Comparison of ENCODE assay signal across 10 cellular contexts in the genomic region with DNA sequence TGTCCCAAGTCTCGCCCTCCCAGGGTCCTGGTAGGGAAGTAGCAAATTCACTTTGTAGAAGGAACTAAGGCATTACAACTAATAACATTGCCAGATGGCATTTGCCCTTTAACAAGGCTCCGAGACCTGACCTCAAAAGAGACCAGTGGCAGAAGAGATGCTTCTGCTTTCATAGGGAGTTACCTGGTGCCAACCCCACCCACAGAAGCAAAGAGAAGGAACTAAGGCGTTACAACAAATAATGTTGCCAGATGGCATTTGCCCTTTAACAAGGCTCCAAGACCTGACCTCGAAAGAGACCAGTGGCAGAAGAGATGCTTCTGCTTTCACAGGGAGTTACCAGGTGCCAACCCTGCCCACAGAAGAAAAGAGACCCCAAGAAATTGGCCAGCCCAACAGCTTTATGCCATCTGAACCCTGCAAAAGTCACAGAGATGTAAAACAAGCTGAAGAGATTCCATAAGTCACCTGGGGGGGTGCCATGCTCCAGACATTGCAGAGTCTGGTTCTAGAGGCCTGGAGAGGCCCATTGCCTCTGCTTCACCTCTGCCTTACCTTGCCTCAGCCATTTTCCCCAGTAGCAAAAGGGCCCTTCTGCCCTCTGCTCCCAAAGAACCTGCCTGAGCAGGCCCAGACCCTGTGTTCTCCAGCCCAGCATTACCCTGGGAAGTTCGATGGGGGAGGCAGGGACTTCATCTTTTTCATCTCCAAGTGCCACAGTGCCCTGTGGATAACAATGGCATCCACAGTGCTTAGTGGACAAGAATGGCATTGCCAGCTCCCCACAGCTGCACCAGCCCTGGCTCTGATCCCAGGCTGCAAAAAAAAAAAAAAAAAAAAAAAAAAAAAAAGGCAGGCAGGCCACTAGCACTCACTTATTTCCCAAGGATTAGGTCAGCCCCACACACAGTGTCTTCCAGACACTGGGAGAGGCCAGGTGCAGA.
DNase-seq lines count a peak whose midpoint lies in the region; TF ChIP-seq lines count a peak whose summit lies in the region.
"Had no signal": no experiment of that assay in that cellular context is flagged by ENCODE, and none has a peak within 500 bp of the region (broad histone marks: within the 10 kb centered on the region; RNA-seq: fewer than 3 reads in every experiment).

No MANE protein-coding gene starts in this region.

- H3K4me3 ChIP-seq in SK-N-SH (ENCODE audit: low read depth in 2 of 2, low read length in 1 of 2), result no peak overlapping the region

- H3K9me3 ChIP-seq in SK-N-SH, result no peaks in the 10 kb centered on the region

- intact Hi-C loops in head of caudate nucleus (cut with DNase I), result no loop called here

- WGBS in SK-N-SH (ENCODE audit: low lambda C conversion rate), result 42% methylated on average over 5 of the region's 5 CpGs

- peaks cover 0 to 11% of the 10 kb centered on the region in 2 experiments; a peak in 1 of 4 replicates for H3K4me1 ChIP-seq in SK-N-SH (ENCODE audit: control insufficient read depth in 1 of 2, insufficient read depth in 2 of 2, low read depth in 1 of 2, low read length in 1 of 2)

- POLR2A ChIA-PET in SK-N-SH (lab: Yijun Ruan, JAX), result no interaction called here
- POLR2A ChIA-PET in RWPE1 (lab: Yijun Ruan, JAX; ENCODE audit: low non-redundant PET), result no interaction called here

- no peaks in the 10 kb centered on the region for H3K79me2 ChIP-seq in SK-N-SH (ENCODE audit: insufficient read depth)

- H4K20me1 ChIP-seq in SK-N-SH (ENCODE audit: insufficient read depth), result no peaks in the 10 kb centered on the region

- TF ChIP-seq EP300 in SK-N-SH (IDR thresholded peaks at IDR 0.05; ENCODE audit: borderline replicate concordance in 1 of 2, low read depth in 1 of 2, low read length in 1 of 2), result no peak

- no peak for TF ChIP-seq RAD21 in SK-N-SH (IDR thresholded peaks at IDR 0.05; ENCODE audit: low read length)

- TF ChIP-seq CTCF in SK-N-SH (IDR thresholded peaks at IDR 0.05) (peak; percentile 12; the same call in 1 of the 2 replicates), RWPE1 (conservative IDR thresholded peaks at IDR 0.05; ENCODE audit: low read depth) (no peak)

- no peaks in the 10 kb centered on the region for H3K9me2 ChIP-seq in SK-N-SH

- no peaks in the 10 kb centered on the region for H3K36me3 ChIP-seq in SK-N-SH (replicated peaks in 1 of 2; ENCODE audit: control insufficient read depth in 1 of 2, insufficient read depth in 2 of 2, low read length in 1 of 2)

- H3F3A ChIP-seq in SK-N-SH (replicated peaks; ENCODE audit: insufficient read depth), result no peaks in the 10 kb centered on the region

- H3K9ac ChIP-seq in SK-N-SH, result no peak overlapping the region

- H3K27ac ChIP-seq in SK-N-SH (ENCODE audit: low read depth in 2 of 2, low read length in 1 of 2) (no peak overlapping the region), substantia nigra (ENCODE audit: low read depth, low read length, poor library complexity, severe bottlenecking) (peak overlapping the region; percentile 37), RWPE1 (no peak overlapping the region)
- H3K27ac ChIP-seq: 22Rv1 had no signal

- CTCF ChIA-PET in SK-N-SH (lab: Yijun Ruan, JAX), result interaction anchor here (0.8 to 1.9 kb wide), 6 partner anchors 9 to 45 kb away, joined by 3 to 6 read pairs (median 4); no protein-coding TSS in a partner anchor
- CTCF ChIA-PET in RWPE1 (lab: Yijun Ruan, JAX), result interaction anchor here (0.5 kb wide), 1 partner anchor 989 kb away, joined by 4 read pairs; no protein-coding TSS in a partner anchor

- H2AFZ ChIP-seq in SK-N-SH (ENCODE audit: low read depth), result no peak overlapping the region

- no peaks in the 10 kb centered on the region for H3K27me3 ChIP-seq in SK-N-SH (ENCODE audit: insufficient read depth)

- DNase-seq in DMS 273 (lab: John Stamatoyannopoulos, UW; ENCODE audit: unreplicated experiment) (peak; percentile 44), DMS 273 treated with DMSO at 0.1 percent for 48 hours (lab: John Stamatoyannopoulos, UW) (no peak), SK-N-SH (peak; percentile 70), head of caudate nucleus (peak; percentile 22 to 87 (median 69)), substantia nigra (lab: John Stamatoyannopoulos, UW) (peak in 46 of 49 donors; percentile 10 to 88 (median 56)), RWPE1 (ENCODE audit: low spot score) (no peak), cerebellar nuclear complex (lab: John Stamatoyannopoulos, UW) (no peak)
- no peak for DNase-seq in activated CD4-positive, CD25-positive, alpha-beta regulatory T cell (lab: John Stamatoyannopoulos, UW)
- DNase-seq: glutamatergic neuron had no signal

- H3K4me2 ChIP-seq in SK-N-SH, result no peak overlapping the region

TF ChIP-seq in SK-N-SH, 30 proteins besides CTCF, POLR2A, EP300 and RAD21:
- TF ChIP-seq TAF1 (IDR thresholded peaks at IDR 0.05; ENCODE audit: borderline replicate concordance, low read depth, low read length) (no peak), NFIC (IDR thresholded peaks at IDR 0.05; ENCODE audit: borderline replicate concordance) (peak; percentile 38; the same call in 1 of the 2 replicates), RCOR1 (IDR thresholded peaks at IDR 0.05; ENCODE audit: low read length) (no peak), TEAD4 (IDR thresholded peaks at IDR 0.05; ENCODE audit: borderline replicate concordance, insufficient read depth) (no peak), TCF12 (IDR thresholded peaks at IDR 0.05) (peak; percentile 34; the same call in 1 of the 2 replicates), RXRA (IDR thresholded peaks at IDR 0.05; ENCODE audit: borderline replicate concordance, low read depth) (no peak)
- TF ChIP-seq, protein P1, sequence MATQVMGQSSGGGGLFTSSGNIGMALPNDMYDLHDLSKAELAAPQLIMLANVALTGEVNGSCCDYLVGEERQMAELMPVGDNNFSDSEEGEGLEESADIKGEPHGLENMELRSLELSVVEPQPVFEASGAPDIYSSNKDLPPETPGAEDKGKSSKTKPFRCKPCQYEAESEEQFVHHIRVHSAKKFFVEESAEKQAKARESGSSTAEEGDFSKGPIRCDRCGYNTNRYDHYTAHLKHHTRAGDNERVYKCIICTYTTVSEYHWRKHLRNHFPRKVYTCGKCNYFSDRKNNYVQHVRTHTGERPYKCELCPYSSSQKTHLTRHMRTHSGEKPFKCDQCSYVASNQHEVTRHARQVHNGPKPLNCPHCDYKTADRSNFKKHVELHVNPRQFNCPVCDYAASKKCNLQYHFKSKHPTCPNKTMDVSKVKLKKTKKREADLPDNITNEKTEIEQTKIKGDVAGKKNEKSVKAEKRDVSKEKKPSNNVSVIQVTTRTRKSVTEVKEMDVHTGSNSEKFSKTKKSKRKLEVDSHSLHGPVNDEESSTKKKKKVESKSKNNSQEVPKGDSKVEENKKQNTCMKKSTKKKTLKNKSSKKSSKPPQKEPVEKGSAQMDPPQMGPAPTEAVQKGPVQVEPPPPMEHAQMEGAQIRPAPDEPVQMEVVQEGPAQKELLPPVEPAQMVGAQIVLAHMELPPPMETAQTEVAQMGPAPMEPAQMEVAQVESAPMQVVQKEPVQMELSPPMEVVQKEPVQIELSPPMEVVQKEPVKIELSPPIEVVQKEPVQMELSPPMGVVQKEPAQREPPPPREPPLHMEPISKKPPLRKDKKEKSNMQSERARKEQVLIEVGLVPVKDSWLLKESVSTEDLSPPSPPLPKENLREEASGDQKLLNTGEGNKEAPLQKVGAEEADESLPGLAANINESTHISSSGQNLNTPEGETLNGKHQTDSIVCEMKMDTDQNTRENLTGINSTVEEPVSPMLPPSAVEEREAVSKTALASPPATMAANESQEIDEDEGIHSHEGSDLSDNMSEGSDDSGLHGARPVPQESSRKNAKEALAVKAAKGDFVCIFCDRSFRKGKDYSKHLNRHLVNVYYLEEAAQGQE (IDR thresholded peaks at IDR 0.05; ENCODE audit: low read depth, low read length), result no peak
- TF ChIP-seq, protein P2, sequence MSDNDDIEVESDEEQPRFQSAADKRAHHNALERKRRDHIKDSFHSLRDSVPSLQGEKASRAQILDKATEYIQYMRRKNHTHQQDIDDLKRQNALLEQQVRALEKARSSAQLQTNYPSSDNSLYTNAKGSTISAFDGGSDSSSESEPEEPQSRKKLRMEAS (IDR thresholded peaks at IDR 0.05; ENCODE audit: low read depth), result no peak

Comparison
In these comparisons a context has a peak if more than half of its experiments do, and no peak if none do; other contexts are left out.
1. DNase-seq: peak in DMS 273 (single experiment), SK-N-SH (single experiment), head of caudate nucleus (42 of 42) and substantia nigra (46 of 49); none in DMS 273 treated with DMSO at 0.1 percent for 48 hours (single experiment), RWPE1 (single experiment), activated CD4-positive, CD25-positive, alpha-beta regulatory T cell (0 of 4) and cerebellar nuclear complex (0 of 2).